In genomic region chr2:131728451-131728850, GRCh38 we compare ENCODE assay signal across 7 cellular contexts.
A peak's percentile ranks its signal among the peaks of the same experiment; 100 is the strongest.
DNase-seq lines count a peak whose midpoint lies in the region; ATAC-seq and TF ChIP-seq lines count a peak whose summit lies in the region.
"Not testable (repeated sequence)": the region's sequence is repeated elsewhere in the genome, so short reads cannot be mapped to it uniquely, and the experiment has no call there.

No MANE protein-coding gene starts in this region.

- not testable (repeated sequence) for H3K27me3 ChIP-seq in IMR-90 (ENCODE audit: control insufficient read depth, insufficient read depth, low read length); skeletal muscle satellite cell (ENCODE audit: control insufficient read depth, insufficient read depth, low read length)

- dilution Hi-C loops in IMR-90 (cut with HindIII; ENCODE audit: low sequenced_read_pairs, unreplicated experiment): not testable (repeated sequence)

- not testable (repeated sequence) for H3K4me1 ChIP-seq in IMR-90 (ENCODE audit: control insufficient read depth, insufficient read depth, low read length); skeletal muscle satellite cell (ENCODE audit: control insufficient read depth, insufficient read depth, low read length)

- peak; percentile 8 for DNase-seq in AG20443 (ENCODE audit: low spot score)
- peak; percentile 20 for DNase-seq in IMR-90
- peak; percentile 28 for DNase-seq in amniotic epithelial cell (ENCODE audit: low read depth)
- DNase-seq in choroid plexus epithelial cell (ENCODE audit: low read depth): peak; percentile 61
- peak; percentile 50 for DNase-seq in fibroblast of mammary gland (ENCODE audit: low read depth)
- peak; percentile 10 for DNase-seq in non-pigmented ciliary epithelial cell (ENCODE audit: low read depth)

- not testable (repeated sequence) for H3K27ac ChIP-seq in IMR-90 (ENCODE audit: insufficient read depth, low read length)

- not testable (repeated sequence) for BruUV-seq in IMR-90 (replicated peaks; lab: Mats Ljungman, UMichigan)

- H3K4me2 ChIP-seq in IMR-90 (ENCODE audit: low read depth, low read length): not testable (repeated sequence)
- peak overlapping the region; percentile 45 for H3K4me2 ChIP-seq in skeletal muscle satellite cell (ENCODE audit: low read length)

- H4K91ac ChIP-seq in IMR-90 (ENCODE audit: insufficient read depth, low read depth, low read length): not testable (repeated sequence)

- not testable (repeated sequence) for H3K9ac ChIP-seq in IMR-90 (ENCODE audit: low read depth, low read length); skeletal muscle satellite cell (ENCODE audit: low read depth, low read length)

- CTCF ChIA-PET in IMR-90 (lab: Yijun Ruan, JAX): not testable (repeated sequence)

- H3K9me3 ChIP-seq in IMR-90 (ENCODE audit: control insufficient read depth, insufficient read depth, low read length); skeletal muscle satellite cell (replicated peaks; ENCODE audit: low read length): not testable (repeated sequence)

- not testable (repeated sequence) for H3K36me3 ChIP-seq in IMR-90 (ENCODE audit: control insufficient read depth, insufficient read depth, low read length); skeletal muscle satellite cell (ENCODE audit: insufficient read depth, low read length)

- H2AK5ac ChIP-seq in IMR-90 (ENCODE audit: low read depth, low read length): not testable (repeated sequence)

- H4K5ac ChIP-seq in IMR-90 (ENCODE audit: low read depth, low read length): not testable (repeated sequence)

- not testable (repeated sequence) for H2BK120ac ChIP-seq in IMR-90 (ENCODE audit: low read depth, low read length)

- not testable (repeated sequence) for H2BK20ac ChIP-seq in IMR-90 (ENCODE audit: low read depth, low read length)

- not testable (repeated sequence) for H4K20me1 ChIP-seq in IMR-90 (ENCODE audit: insufficient read depth, low read length)

- intact Hi-C loops in IMR-90 (cut with micrococcal nuclease): not testable (repeated sequence)

- H3K18ac ChIP-seq in IMR-90 (ENCODE audit: low read depth, low read length): not testable (repeated sequence)

- H2AK9ac ChIP-seq in IMR-90 (replicated peaks; ENCODE audit: low read depth, low read length, poor library complexity): not testable (repeated sequence)

- H3K14ac ChIP-seq in IMR-90 (replicated peaks; ENCODE audit: low read depth, low read length): not testable (repeated sequence)

- not testable (repeated sequence) for H3K23ac ChIP-seq in IMR-90 (ENCODE audit: low read depth, low read length)

- H2BK15ac ChIP-seq in IMR-90 (ENCODE audit: low read depth, low read length): not testable (repeated sequence)

- TF ChIP-seq CTCF in IMR-90 (conservative IDR thresholded peaks at IDR 0.05; ENCODE audit: low read depth, low read length); choroid plexus epithelial cell (conservative IDR thresholded peaks at IDR 0.05; ENCODE audit: low read depth, low read length); fibroblast of mammary gland (conservative IDR thresholded peaks at IDR 0.05; ENCODE audit: control insufficient read depth, insufficient read depth, low read depth, low read length): not testable (repeated sequence)

- not testable (repeated sequence) for TF ChIP-seq POLR2A in IMR-90 (IDR thresholded peaks at IDR 0.05; ENCODE audit: low read depth, low read length)

- not testable (repeated sequence) for H3K4ac ChIP-seq in IMR-90 (ENCODE audit: low read depth, low read length)

- not testable (repeated sequence) for H3K56ac ChIP-seq in IMR-90 (ENCODE audit: extremely low read depth, insufficient read depth, low read length)

- H4K8ac ChIP-seq in IMR-90 (ENCODE audit: low read depth in 2 of 2, low read length in 2 of 2): not testable (repeated sequence)

- H3K79me1 ChIP-seq in IMR-90 (ENCODE audit: low read depth in 1 of 2, low read length in 2 of 2): not testable (repeated sequence)

- not testable (repeated sequence) for ATAC-seq in IMR-90 (ENCODE audit: low read depth)

- H3K9me1 ChIP-seq in IMR-90 (ENCODE audit: insufficient read depth, low read length): not testable (repeated sequence)

- TF ChIP-seq RAD21 in IMR-90 (IDR thresholded peaks at IDR 0.05; ENCODE audit: low read length): not testable (repeated sequence)

- in situ Hi-C loops in IMR-90 (cut with MboI; ENCODE audit: low sequenced_read_pairs): not testable (repeated sequence)

- POLR2A ChIA-PET in IMR-90 (lab: Charles Lee; ENCODE audit: unreplicated experiment): not testable (repeated sequence)

- not testable (repeated sequence) for H2BK5ac ChIP-seq in IMR-90 (ENCODE audit: low read depth, low read length, poor library complexity, severe bottlenecking)

- H3K4me3 ChIP-seq in IMR-90 (ENCODE audit: insufficient read depth, low read depth, low read length); choroid plexus epithelial cell (ENCODE audit: low read depth, low read length); fibroblast of mammary gland (ENCODE audit: control insufficient read depth, low read depth, low read length); skeletal muscle satellite cell (ENCODE audit: low read length): not testable (repeated sequence)

- H2AFZ ChIP-seq in IMR-90 (replicated peaks; ENCODE audit: low read length, poor library complexity): not testable (repeated sequence)

Comparison
In these comparisons a context has a peak if more than half of its experiments do, and no peak if none do; other contexts are left out.
1. DNase-seq: peak in every context shown above with its lines; median percentile 61 in choroid plexus epithelial cell; 50 in fibroblast of mammary gland; 28 in amniotic epithelial cell; 20 in IMR-90; 10 in non-pigmented ciliary epithelial cell; 8 in AG20443.